In the genomic region with DNA sequence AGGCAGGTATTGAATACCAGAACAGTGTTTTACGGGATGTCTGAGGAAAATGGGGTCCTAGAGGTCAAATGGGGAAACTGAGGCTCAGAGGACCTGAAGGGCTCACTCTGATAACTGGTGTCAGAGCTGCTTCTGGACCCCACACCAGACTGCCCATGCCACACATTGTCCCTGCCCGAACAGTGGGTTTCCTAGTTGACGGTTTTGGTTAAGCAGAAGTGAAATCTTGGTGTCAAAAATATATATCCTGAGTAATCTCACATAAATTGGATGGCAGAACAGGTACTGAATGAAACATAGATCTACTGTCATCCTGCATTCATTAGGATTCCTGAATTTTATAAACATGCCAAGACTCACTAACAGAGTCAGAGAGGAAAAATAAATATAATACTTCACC, we compare ENCODE assay signal across 36 cellular contexts. TPM values are rescaled to one million over a fixed set of nuclear protein-coding genes. Genes with fewer than 3 reads are reported as not detected.
DNase-seq lines count a peak whose midpoint lies in the region; ATAC-seq, FAIRE-seq and TF ChIP-seq lines count a peak whose summit lies in the region.
"Had no signal": no experiment of that assay in that cellular context is flagged by ENCODE, and none has a peak within 500 bp of the region (broad histone marks: within the 10 kb centered on the region; RNA-seq: fewer than 3 reads in every experiment).

No MANE protein-coding gene starts in this region.

- TF ChIP-seq CTCF in GM12878 (IDR thresholded peaks at IDR 0.05 in 2 of 3, conservative IDR thresholded peaks at IDR 0.05 in 1 of 3; ENCODE audit: control insufficient read depth in 2 of 3, extremely low read depth in 1 of 3, insufficient read depth in 1 of 3, low read depth in 3 of 3, low read length in 3 of 3) (no peak), uterus (IDR thresholded peaks at IDR 0.05) (no peak)

- no peak overlapping the region for H3K4me3 Mint-ChIP-seq in activated CD8-positive, alpha-beta memory T cell treated with anti-CD3 and anti-CD28 coated beads, Interleukin-2, amount 10 ng/mL, durations not matched to agents 7 days and 5 days
- H3K4me3 Mint-ChIP-seq: activated CD4-positive, alpha-beta memory T cell treated with anti-CD3 and anti-CD28 coated beads for 36 hours; activated naive CD8-positive, alpha-beta T cell treated with anti-CD3 and anti-CD28 coated beads for 36 hours; dendritic cell treated with granulocyte-macrophage colony-stimulating factor and Interleukin-4, amounts not matched to agents 40 ng/mL and 50 ng/mL, for 4 days; immature natural killer cell; natural killer cell; stimulated activated effector memory CD8-positive, alpha-beta T cell treated with anti-CD3 and anti-CD28 coated beads, Interleukin-12 subunit alpha, Interleukin-12 subunit beta, amount 100 ng/mL, for 72 hours had no signal

- H3K9me3 ChIP-seq in GM12878 (replicated peaks; ENCODE audit: control insufficient read depth, insufficient read depth, low read length): no peaks in the 10 kb centered on the region
- no peaks in the 10 kb centered on the region for H3K9me3 ChIP-seq in uterus
- H3K9me3 ChIP-seq: ascending aorta, esophagus squamous epithelium had no signal

- 33% methylated on average over 3 of the region's 3 CpGs for WGBS in GM12878 (ENCODE audit: insufficient coverage, insufficient replicate concordance, low lambda C conversion rate, missing lambda C conversion rate)

- SMC1A ChIA-PET in GM12878 (lab: Charles Lee; ENCODE audit: uncharacterized antibody, unreplicated experiment): interaction anchor here (1.4 kb wide), 1 partner anchor 109 kb away, joined by 4 read pairs; no protein-coding TSS in a partner anchor

- no peak for TF ChIP-seq EP300 in GM12878 (IDR thresholded peaks at IDR 0.05; ENCODE audit: borderline replicate concordance in 1 of 2, control insufficient read depth in 1 of 2, low read depth in 2 of 2, low read length in 2 of 2)

- H3K27ac ChIP-seq in GM12878 (ENCODE audit: control insufficient read depth, insufficient read depth) (no peak overlapping the region), uterus (no peak overlapping the region)
- H3K27ac ChIP-seq: ascending aorta, C4-2B, esophagus squamous epithelium, KMS-11 had no signal

- FAIRE-seq in GM12891 (lab: Jason Lieb, UNC) (no peak), GM12878 (lab: Jason Lieb, UNC) (no peak)
- FAIRE-seq: frontal cortex, urothelium cell line had no signal

- peaks cover 8% of the 10 kb centered on the region for H3K4me1 Mint-ChIP-seq in activated CD8-positive, alpha-beta memory T cell treated with anti-CD3 and anti-CD28 coated beads, Interleukin-2, amount 10 ng/mL, durations not matched to agents 7 days and 5 days

- H3K79me2 ChIP-seq in GM12878 (ENCODE audit: control insufficient read depth, insufficient read depth, low read length): no peaks in the 10 kb centered on the region

- peaks cover 8% of the 10 kb centered on the region for H3K4me1 ChIP-seq in GM12878 (ENCODE audit: control insufficient read depth, insufficient read depth, low read length)
- H3K4me1 ChIP-seq in uterus: no peaks in the 10 kb centered on the region

- no peaks in the 10 kb centered on the region for H3K9me3 Mint-ChIP-seq in activated CD8-positive, alpha-beta memory T cell treated with anti-CD3 and anti-CD28 coated beads, Interleukin-2, amount 10 ng/mL, durations not matched to agents 7 days and 5 days (ENCODE audit: low read depth)
- H3K9me3 Mint-ChIP-seq: activated CD4-positive, alpha-beta memory T cell treated with anti-CD3 and anti-CD28 coated beads for 36 hours; dendritic cell treated with granulocyte-macrophage colony-stimulating factor and Interleukin-4, amounts not matched to agents 40 ng/mL and 50 ng/mL, for 4 days; immature natural killer cell; natural killer cell; stimulated activated effector memory CD8-positive, alpha-beta T cell treated with anti-CD3 and anti-CD28 coated beads, Interleukin-12 subunit alpha, Interleukin-12 subunit beta, amount 100 ng/mL, for 72 hours had no signal

- H3K4me2 ChIP-seq in GM12878 (ENCODE audit: control insufficient read depth, insufficient read depth): peak overlapping the region; percentile 15; the same call in 1 of the 2 replicates
- H3K4me2 ChIP-seq: KMS-11, smooth muscle cell had no signal

- DNase-seq in GM12891 (ENCODE audit: insufficient read length, low spot score) (no peak), GM12878 (ENCODE audit: low read depth, low spot score) (no peak), uterus (no peak), NCI-H510A (lab: John Stamatoyannopoulos, UW) (no peak)
- DNase-seq in activated CD8-positive, alpha-beta memory T cell treated with anti-CD3 and anti-CD28 coated beads, Interleukin-2, amount 10 ng/mL, durations not matched to agents 7 days and 5 days: no peak
- DNase-seq: ACHN; activated CD4-positive, alpha-beta memory T cell treated with anti-CD3 and anti-CD28 coated beads for 36 hours; activated CD4-positive, CD25-positive, alpha-beta regulatory T cell; activated effector memory CD4-positive, alpha-beta T cell treated with Interleukin-2 at 50 U/mL for 16 hours; activated naive CD8-positive, alpha-beta T cell treated with anti-CD3 and anti-CD28 coated beads for 36 hours; Calu3; central memory CD4-positive, alpha-beta T cell; DND-41; esophagus squamous epithelium; hippocampal formation; immature natural killer cell; natural killer cell; NCI-H1048; NCI-H2029; NCI-H2227 treated with DMSO at 0.1 percent for 48 hours; NCI-H774; retina; T1000 had no signal

- POLR2A ChIA-PET in GM12878 (lab: Charles Lee): no interaction called here

- H3K36me3 ChIP-seq in GM12878 (ENCODE audit: control insufficient read depth in 2 of 2, insufficient read depth in 2 of 2, low read length in 1 of 2) (no peaks in the 10 kb centered on the region), uterus (no peaks in the 10 kb centered on the region)
- H3K36me3 ChIP-seq: ascending aorta, esophagus squamous epithelium had no signal

- CTCF ChIA-PET in GM12878 (lab: Yijun Ruan, JAX): no interaction called here
- CTCF ChIA-PET in activated CD8-positive, alpha-beta memory T cell treated with anti-CD3 and anti-CD28 coated beads, Interleukin-2, amount 10 ng/mL, durations not matched to agents 7 days and 5 days (lab: Charles Lee): no interaction called here

- BruUV-seq in GM12878 (replicated peaks; lab: Mats Ljungman, UMichigan): no TSS peak

- peak; percentile 61 for ATAC-seq in GM21360 (IDR thresholded peaks at IDR 0.05; ENCODE audit: unreplicated experiment)
- peak; percentile 46 for ATAC-seq in HG03060 (IDR thresholded peaks at IDR 0.05; ENCODE audit: low read depth, unreplicated experiment)
- peak; percentile 74 for ATAC-seq in GM12878
- no peak for ATAC-seq in activated CD8-positive, alpha-beta memory T cell treated with anti-CD3 and anti-CD28 coated beads, Interleukin-2, amount 10 ng/mL, durations not matched to agents 7 days and 5 days
- ATAC-seq in GM18520 (IDR thresholded peaks at IDR 0.05; ENCODE audit: unreplicated experiment): no peak
- ATAC-seq: natural killer cell; Right ventricle myocardium inferior; stimulated activated effector memory CD8-positive, alpha-beta T cell treated with anti-CD3 and anti-CD28 coated beads, Interleukin-12 subunit alpha, Interleukin-12 subunit beta, amount 100 ng/mL, for 72 hours had no signal

- no peak overlapping the region for H3K9ac ChIP-seq in GM12878 (ENCODE audit: control insufficient read depth, insufficient read depth, low read length)
- H3K9ac ChIP-seq: KMS-11 had no signal

- intact Hi-C loops in GM12878 (cut with micrococcal nuclease; ENCODE audit: unreplicated experiment) (no loop called here), uterus (cut with DNase I; ENCODE audit: low total_unique reads) (no loop called here)

- TF ChIP-seq POLR2A in GM12891 (IDR thresholded peaks at IDR 0.05; ENCODE audit: low read depth, low read length) (no peak), GM12878 (IDR thresholded peaks at IDR 0.05; ENCODE audit: low read depth, low read length) (no peak), uterus (IDR thresholded peaks at IDR 0.05) (no peak)

- H3K36me3 Mint-ChIP-seq in activated CD8-positive, alpha-beta memory T cell treated with anti-CD3 and anti-CD28 coated beads, Interleukin-2, amount 10 ng/mL, durations not matched to agents 7 days and 5 days: no peaks in the 10 kb centered on the region
- H3K36me3 Mint-ChIP-seq: activated CD4-positive, alpha-beta memory T cell treated with anti-CD3 and anti-CD28 coated beads for 36 hours; activated naive CD8-positive, alpha-beta T cell treated with anti-CD3 and anti-CD28 coated beads for 36 hours; natural killer cell; stimulated activated effector memory CD8-positive, alpha-beta T cell treated with anti-CD3 and anti-CD28 coated beads, Interleukin-12 subunit alpha, Interleukin-12 subunit beta, amount 100 ng/mL, for 72 hours had no signal

- H3K27me3 ChIP-seq in GM12878 (replicated peaks in 1 of 2; ENCODE audit: control insufficient read depth in 2 of 2, insufficient read depth in 2 of 2, low read length in 1 of 2) (no peaks in the 10 kb centered on the region), uterus (no peaks in the 10 kb centered on the region)
- H3K27me3 ChIP-seq: ascending aorta, esophagus squamous epithelium had no signal

- H4K20me1 ChIP-seq in GM12878 (ENCODE audit: control insufficient read depth, insufficient read depth): no peaks in the 10 kb centered on the region

- H2AFZ ChIP-seq in GM12878 (ENCODE audit: control insufficient read depth, low read depth, low read length): no peak overlapping the region

- peaks cover 3% of the 10 kb centered on the region for H3K27me3 Mint-ChIP-seq in activated CD8-positive, alpha-beta memory T cell treated with anti-CD3 and anti-CD28 coated beads, Interleukin-2, amount 10 ng/mL, durations not matched to agents 7 days and 5 days
- H3K27me3 Mint-ChIP-seq: activated naive CD8-positive, alpha-beta T cell treated with anti-CD3 and anti-CD28 coated beads for 36 hours; dendritic cell treated with granulocyte-macrophage colony-stimulating factor and Interleukin-4, amounts not matched to agents 40 ng/mL and 50 ng/mL, for 4 days had no signal

- H3K27ac Mint-ChIP-seq in activated CD8-positive, alpha-beta memory T cell treated with anti-CD3 and anti-CD28 coated beads, Interleukin-2, amount 10 ng/mL, durations not matched to agents 7 days and 5 days: no peak overlapping the region
- H3K27ac Mint-ChIP-seq: activated CD4-positive, alpha-beta memory T cell treated with anti-CD3 and anti-CD28 coated beads for 36 hours; activated naive CD8-positive, alpha-beta T cell treated with anti-CD3 and anti-CD28 coated beads for 36 hours; dendritic cell treated with granulocyte-macrophage colony-stimulating factor and Interleukin-4, amounts not matched to agents 40 ng/mL and 50 ng/mL, for 4 days; immature natural killer cell; natural killer cell had no signal

- H3K4me3 ChIP-seq in GM12878 (no peak overlapping the region), uterus (no peak overlapping the region)
- H3K4me3 ChIP-seq: ascending aorta, esophagus squamous epithelium, smooth muscle cell had no signal

- no peak for TF ChIP-seq RAD21 in GM12878 (IDR thresholded peaks at IDR 0.05; ENCODE audit: insufficient read depth, low read depth, low read length)

- in situ Hi-C loops in GM12878 (cut with MboI): no loop called here

- RAD21 ChIA-PET in GM12878 (lab: Charles Lee; ENCODE audit: unreplicated experiment): no interaction called here

RNA-seq across cellular contexts. Expression of a gene that starts 16.3 kb away (rescaled TPM):
- polyA plus RNA-seq in GM12891 (2012; ENCODE audit: low read depth, missing spikeins): not detected
- not detected in 2 replicates for total RNA-seq in GM12878 (2013; cell fraction: nucleolus; rRNA removed)
- not detected in 2 replicates for total RNA-seq in GM12878 (2014; rRNA removed)
- not detected in 2 replicates for total RNA-seq in GM12878 (2014; rRNA removed; fragmentation: Illumina TruSeq; extraction: Trizol)
- not detected in 2 replicates for total RNA-seq in GM12878 (2021)
- not detected for polyA plus RNA-seq in GM12878 (2011; ENCODE audit: low read depth)
- not detected in 2 replicates for polyA plus RNA-seq in GM12878 (2011; rRNA removed)
- polyA plus RNA-seq in GM12878 (2011; cell fraction: cytosol; rRNA removed): not detected in 2 replicates
- not detected in 2 replicates for polyA plus RNA-seq in GM12878 (2011; cell fraction: nucleus; rRNA removed)
- polyA plus RNA-seq in GM12878 (2012): 0.07 TPM in 1 of 2 replicates, not detected in the other
- not detected in 2 replicates for polyA plus RNA-seq in GM12878 (2014; fragmentation: Illumina TruSeq; extraction: Trizol)
- polyA plus RNA-seq in GM12878 (2014; fragmentation: Nextera tagmentation; extraction: Ambion mirVana): not detected
- not detected in 2 replicates for polyA plus RNA-seq in GM12878 (2014; rRNA removed)
- polyA plus RNA-seq in GM12878 (2016; fragmentation: Nextera tagmentation; extraction: Ambion mirVana): not detected
- not detected in 2 replicates for polyA minus RNA-seq in GM12878 (2011; rRNA and poly(A)+ RNA removed)
- polyA minus RNA-seq in GM12878 (2011; cell fraction: cytosol; rRNA and poly(A)+ RNA removed): not detected in 2 replicates
- polyA minus RNA-seq in GM12878 (2011; cell fraction: nucleus; rRNA and poly(A)+ RNA removed): not detected in 2 replicates
- total RNA-seq in activated CD8-positive, alpha-beta memory T cell treated with anti-CD3 and anti-CD28 coated beads, Interleukin-2, amount 10 ng/mL, durations not matched to agents 7 days and 5 days: not detected
- not detected for total RNA-seq in uterus
- total RNA-seq: activated CD4-positive, alpha-beta memory T cell treated with anti-CD3 and anti-CD28 coated beads for 36 hours; activated naive CD8-positive, alpha-beta T cell treated with anti-CD3 and anti-CD28 coated beads for 36 hours; ascending aorta; Calu3; esophagus squamous epithelium; frontal cortex; natural killer cell; osteocyte; Right ventricle myocardium inferior; smooth muscle cell had no signal
- polyA plus RNA-seq: immature natural killer cell, smooth muscle cell had no signal

Comparison
In these comparisons a context has a peak if more than half of its experiments do, and no peak if none do; other contexts are left out.
1. ATAC-seq: peak in GM21360 (single experiment), HG03060 (single experiment) and GM12878 (single experiment); none in activated CD8-positive, alpha-beta memory T cell treated with anti-CD3 and anti-CD28 coated beads, Interleukin-2, amount 10 ng/mL, durations not matched to agents 7 days and 5 days (single experiment) and GM18520 (single experiment).